ENCODE assay signal across 8 cellular contexts in the genomic region with DNA sequence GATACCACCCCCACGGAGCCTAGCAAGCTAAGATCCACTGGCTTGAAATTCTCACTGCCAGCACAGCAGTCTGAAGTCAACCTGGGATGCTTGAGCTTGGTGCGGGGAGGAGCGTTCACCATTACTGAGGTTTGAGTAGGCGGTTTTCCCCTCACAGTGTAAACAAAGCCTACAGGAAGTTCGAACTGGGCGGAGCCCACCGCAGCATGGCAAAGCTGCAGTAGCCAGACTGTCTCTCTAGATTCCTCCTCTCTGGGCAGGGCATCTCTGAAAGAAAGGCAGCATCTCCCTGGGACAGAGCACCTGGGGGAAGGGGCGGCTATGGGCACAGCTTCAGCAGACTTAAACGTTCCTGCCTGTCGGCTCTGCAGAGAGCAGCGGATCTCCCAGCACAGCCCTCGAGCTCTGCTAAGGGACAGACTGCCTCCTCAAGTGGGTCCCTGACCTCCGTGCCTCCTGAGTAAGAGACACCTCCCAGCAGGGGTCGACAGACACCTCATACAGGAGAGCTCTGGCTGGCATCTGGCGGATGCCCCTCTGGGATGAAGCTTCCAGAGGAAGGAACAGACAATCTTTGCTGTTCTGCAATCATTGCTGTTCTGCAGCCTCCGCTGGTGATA. TPM values are rescaled to one million over a fixed set of nuclear protein-coding genes. Genes with fewer than 3 reads are reported as not detected.
DNase-seq lines count a peak whose midpoint lies in the region; ATAC-seq, FAIRE-seq and TF ChIP-seq lines count a peak whose summit lies in the region.
"Not testable (repeated sequence)": the region's sequence is repeated elsewhere in the genome, so short reads cannot be mapped to it uniquely, and the experiment has no call there.

No MANE protein-coding gene starts in this region.

- not testable (repeated sequence) for FAIRE-seq in HepG2 (lab: Jason Lieb, UNC)

- not testable (repeated sequence) for H3K27ac Mint-ChIP-seq in Calu3 (ENCODE audit: unreplicated experiment)
- H3K27ac Mint-ChIP-seq in activated CD4-positive, alpha-beta T cell treated with anti-CD3 and anti-CD28 coated beads, Interleukin-2, amount 10 ng/mL, durations not matched to agents 24 days and 14 days = peak overlapping the region; percentile 10
- peak overlapping the region; percentile 15 for H3K27ac Mint-ChIP-seq in activated naive CD8-positive, alpha-beta T cell treated with anti-CD3 and anti-CD28 coated beads for 36 hours

- POLR2A ChIA-PET in HepG2 (lab: Yijun Ruan, JAX) = not testable (repeated sequence)

- CTCF ChIA-PET in Calu3 (lab: Charles Lee); HepG2 (lab: Yijun Ruan, JAX; ENCODE audit: low intra/inter-chr PET ratio, low total read pairs): not testable (repeated sequence)

- TF ChIP-seq EP300 in HepG2 (IDR thresholded peaks at IDR 0.05; ENCODE audit: low read depth in 2 of 2, low read length in 2 of 2); HepG2 (CRISPR knock-in tag; IDR thresholded peaks at IDR 0.05; ENCODE audit: borderline replicate concordance): not testable (repeated sequence)

- H2AFZ ChIP-seq in HepG2 (ENCODE audit: low read length) = not testable (repeated sequence)

- H3K36me3 Mint-ChIP-seq in Calu3 (ENCODE audit: insufficient read depth, unreplicated experiment) = not testable (repeated sequence)
- peaks cover 32% of the 10 kb centered on the region for H3K36me3 Mint-ChIP-seq in activated CD4-positive, alpha-beta T cell treated with anti-CD3 and anti-CD28 coated beads, Interleukin-2, amount 10 ng/mL, durations not matched to agents 24 days and 14 days (ENCODE audit: low read depth)
- H3K36me3 Mint-ChIP-seq in activated naive CD8-positive, alpha-beta T cell treated with anti-CD3 and anti-CD28 coated beads for 36 hours = peaks cover 27% of the 10 kb centered on the region

- not testable (repeated sequence) for H3K36me3 ChIP-seq in HepG2 (replicated peaks in 1 of 2; ENCODE audit: control insufficient read depth in 1 of 2, insufficient read depth in 2 of 2, low read length in 2 of 2)

- H3K27me3 Mint-ChIP-seq in Calu3 (ENCODE audit: unreplicated experiment); activated CD4-positive, alpha-beta T cell treated with anti-CD3 and anti-CD28 coated beads, Interleukin-2, amount 10 ng/mL, durations not matched to agents 24 days and 14 days; activated naive CD8-positive, alpha-beta T cell treated with anti-CD3 and anti-CD28 coated beads for 36 hours: not testable (repeated sequence)

- TF ChIP-seq POLR2A in HepG2 (IDR thresholded peaks at IDR 0.05; ENCODE audit: insufficient read depth in 1 of 2, low read depth in 2 of 2, low read length in 2 of 2) = not testable (repeated sequence)

- H3K79me2 ChIP-seq in HepG2 (ENCODE audit: insufficient read depth, low read length) = not testable (repeated sequence)

- not testable (repeated sequence) for H3K9me3 ChIP-seq in HepG2 (ENCODE audit: low read length)

- not testable (repeated sequence) for H4K20me1 ChIP-seq in HepG2 (ENCODE audit: insufficient read depth, low read length)

- not testable (repeated sequence) for TF ChIP-seq CTCF in Calu3 (IDR thresholded peaks at IDR 0.05; ENCODE audit: unreplicated experiment)
- peak; percentile 31 for TF ChIP-seq CTCF in HepG2 (CRISPR knock-in tag; IDR thresholded peaks at IDR 0.05)

- intact Hi-C loops in Calu3 (cut with micrococcal nuclease; ENCODE audit: unreplicated experiment); activated CD4-positive, alpha-beta T cell treated with anti-CD3 and anti-CD28 coated beads, Interleukin-2, amount 10 ng/mL, durations not matched to agents 24 days and 14 days (cut with micrococcal nuclease); HepG2 (cut with micrococcal nuclease; ENCODE audit: unreplicated experiment): not testable (repeated sequence)

- DNase-seq in Calu3 (peak; percentile 23), NCI-H748 treated with DMSO at 0.1 percent for 48 hours (lab: John Stamatoyannopoulos, UW) (peak; percentile 5), HepG2 (ENCODE audit: low spot score) (peak; percentile 46)
- DNase-seq in activated CD4-positive, alpha-beta T cell treated with anti-CD3 and anti-CD28 coated beads, Interleukin-2, amount 10 ng/mL, durations not matched to agents 24 days and 14 days = peak; percentile 88
- DNase-seq in activated naive CD8-positive, alpha-beta T cell treated with anti-CD3 and anti-CD28 coated beads for 36 hours = peak; percentile 45
- peak; percentile 1 for DNase-seq in stimulated activated CD8-positive, alpha-beta memory T cell treated with anti-CD3 and anti-CD28 coated beads, Interleukin-12 subunit alpha, Interleukin-12 subunit beta, amount 100 ng/mL, for 24 hours (ENCODE audit: extremely low read depth)

- in situ Hi-C loops in HepG2 (cut with HindIII; ENCODE audit: extremely low pct_ligation_motif_present, low pct_unique_long_range_greater_than_20kb) = not testable (repeated sequence)

- not testable (repeated sequence) for H3K9me3 Mint-ChIP-seq in Calu3 (ENCODE audit: low read depth, unreplicated experiment)
- H3K9me3 Mint-ChIP-seq in activated CD4-positive, alpha-beta T cell treated with anti-CD3 and anti-CD28 coated beads, Interleukin-2, amount 10 ng/mL, durations not matched to agents 24 days and 14 days = peaks cover 38% of the 10 kb centered on the region
- peaks cover 53% of the 10 kb centered on the region for H3K9me3 Mint-ChIP-seq in activated naive CD8-positive, alpha-beta T cell treated with anti-CD3 and anti-CD28 coated beads for 36 hours

- not testable (repeated sequence) for H3K9ac ChIP-seq in HepG2 (ENCODE audit: insufficient read depth, low read depth, low read length)

- WGBS in HepG2 (ENCODE audit: low lambda C conversion rate) = 15% methylated on average over 5 of the region's 16 CpGs

- not testable (repeated sequence) for BruUV-seq in Calu3 (replicated peaks; lab: Mats Ljungman, UMichigan); HepG2 (replicated peaks; lab: Mats Ljungman, UMichigan)

- not testable (repeated sequence) for TF ChIP-seq RAD21 in HepG2 (CRISPR knock-in tag; IDR thresholded peaks at IDR 0.05)

- H3K4me3 Mint-ChIP-seq in Calu3 (ENCODE audit: low read depth, unreplicated experiment); activated naive CD8-positive, alpha-beta T cell treated with anti-CD3 and anti-CD28 coated beads for 36 hours: not testable (repeated sequence)
- H3K4me3 Mint-ChIP-seq in activated CD4-positive, alpha-beta T cell treated with anti-CD3 and anti-CD28 coated beads, Interleukin-2, amount 10 ng/mL, durations not matched to agents 24 days and 14 days = peak overlapping the region; percentile 25

- H3K4me1 ChIP-seq in HepG2 (ENCODE audit: insufficient read depth, low read length) = 0 out of 2 replicates have a peak, but pooled peaks cover 10% of the 10 kb centered on the region

- peak overlapping the region in 2 of 3 experiments; percentile 9 to 33; a peak in 1 of 6 replicates for H3K4me3 ChIP-seq in HepG2 (replicated peaks in 1 of 3; ENCODE audit: insufficient read depth in 1 of 3, low read depth in 2 of 3, low read length in 3 of 3)

- peak; percentile 73 for ATAC-seq in GM21367 (IDR thresholded peaks at IDR 0.05; ENCODE audit: unreplicated experiment)
- ATAC-seq in HG03442 (IDR thresholded peaks at IDR 0.05; ENCODE audit: unreplicated experiment) = peak; percentile 73
- ATAC-seq in HepG2 = peak; percentile 84

- H3K4me2 ChIP-seq in HepG2 (ENCODE audit: low read depth, low read length) = peak overlapping the region; percentile 61

- H3K4me1 Mint-ChIP-seq in Calu3 (ENCODE audit: low read depth, unreplicated experiment) = not testable (repeated sequence)
- peaks cover 23% of the 10 kb centered on the region for H3K4me1 Mint-ChIP-seq in activated CD4-positive, alpha-beta T cell treated with anti-CD3 and anti-CD28 coated beads, Interleukin-2, amount 10 ng/mL, durations not matched to agents 24 days and 14 days
- peaks cover 24% of the 10 kb centered on the region for H3K4me1 Mint-ChIP-seq in activated naive CD8-positive, alpha-beta T cell treated with anti-CD3 and anti-CD28 coated beads for 36 hours

- H3K27me3 ChIP-seq in HepG2 (ENCODE audit: control insufficient read depth in 1 of 2, insufficient read depth in 2 of 2, low read length in 2 of 2) = not testable (repeated sequence)

- not testable (repeated sequence) for H3K27ac ChIP-seq in HepG2 (ENCODE audit: extremely low read length, insufficient read depth, low read length)

TF ChIP-seq in HepG2, 621 proteins besides CTCF, POLR2A, EP300 and RAD21 (continues in another document):
- TF ChIP-seq GABPB1 (CRISPR knock-in tag; IDR thresholded peaks at IDR 0.05) = 0 out of 2 replicates have a peak, but pooled peaks have one; percentile 32
- 0 out of 2 replicates have a peak, but pooled peaks have one; percentile 9 for TF ChIP-seq STAG1 (CRISPR knock-in tag; IDR thresholded peaks at IDR 0.05)

RNA-seq across cellular contexts. Expression of gene CEP78, which starts 34.6 kb away (rescaled TPM):
- total RNA-seq in Calu3 (2022) = 17.3 and 20.8 TPM in 2 replicates
- total RNA-seq in activated CD4-positive, alpha-beta T cell treated with anti-CD3 and anti-CD28 coated beads, Interleukin-2, amount 10 ng/mL, durations not matched to agents 24 days and 14 days = 34.5 and 39.1 TPM in 2 replicates
- total RNA-seq in activated naive CD8-positive, alpha-beta T cell treated with anti-CD3 and anti-CD28 coated beads for 36 hours = 10 to 100 TPM; 41.1 to 41.8 TPM
- 30.8 and 38.3 TPM in 2 replicates for total RNA-seq in HepG2 (2016; rRNA removed; fragmentation: Illumina TruSeq; extraction: Trizol)
- total RNA-seq in HepG2 (2016; cell fraction: cytosol; rRNA removed; fragmentation: Illumina TruSeq; extraction: Trizol; ENCODE audit: low read depth) = 2.6 and 2.7 TPM in 2 replicates
- total RNA-seq in HepG2 (2016; cell fraction: insoluble cytoplasmic fraction; rRNA removed; fragmentation: Illumina TruSeq; extraction: Trizol) = 31.0 and 36.1 TPM in 2 replicates
- total RNA-seq in HepG2 (2016; cell fraction: membrane; rRNA removed; fragmentation: Illumina TruSeq; extraction: Trizol) = 13.2 and 13.7 TPM in 2 replicates
- total RNA-seq in HepG2 (2016; cell fraction: nucleus; rRNA removed; fragmentation: Illumina TruSeq; extraction: Trizol) = 30.7 and 32.0 TPM in 2 replicates
- 4.0 and 5.1 TPM in 2 replicates for polyA plus RNA-seq in HepG2 (2011; rRNA removed)
- polyA plus RNA-seq in HepG2 (2011; cell fraction: cytosol; rRNA removed) = 2.1 and 2.8 TPM in 2 replicates
- polyA plus RNA-seq in HepG2 (2011; cell fraction: nucleus; rRNA removed) = 4.8 and 5.6 TPM in 2 replicates
- polyA plus RNA-seq in HepG2 (2012) = 5.0 and 9.6 TPM in 2 replicates
- 1.9 and 2.3 TPM in 2 replicates for polyA plus RNA-seq in HepG2 (2016; cell fraction: cytosol; fragmentation: Illumina TruSeq; extraction: Trizol; ENCODE audit: low read depth)
- polyA plus RNA-seq in HepG2 (2016; cell fraction: insoluble cytoplasmic fraction; fragmentation: Illumina TruSeq; extraction: Trizol; ENCODE audit: low read depth) = 22.9 and 23.5 TPM in 2 replicates
- polyA plus RNA-seq in HepG2 (2016; cell fraction: membrane; fragmentation: Illumina TruSeq; extraction: Trizol; ENCODE audit: low read depth) = 5.8 and 7.0 TPM in 2 replicates
- 30.4 and 34.3 TPM in 2 replicates for polyA plus RNA-seq in HepG2 (2016; cell fraction: nucleus; fragmentation: Illumina TruSeq; extraction: Trizol; ENCODE audit: insufficient read depth, low read depth)
- polyA minus RNA-seq in HepG2 (2011; rRNA and poly(A)+ RNA removed; ENCODE audit: low replicate concordance) = 9.1 and 10.5 TPM in 2 replicates
- polyA minus RNA-seq in HepG2 (2011; cell fraction: cytosol; rRNA and poly(A)+ RNA removed) = 6.1 and 6.5 TPM in 2 replicates
- 23.4 and 25.1 TPM in 2 replicates for polyA minus RNA-seq in HepG2 (2011; cell fraction: nucleus; rRNA and poly(A)+ RNA removed)

Comparison
In these comparisons a context has a peak if more than half of its experiments do, and no peak if none do; other contexts are left out.
1. DNase-seq: peak in every context shown above with its lines; median percentile 88 in activated CD4-positive, alpha-beta T cell treated with anti-CD3 and anti-CD28 coated beads, Interleukin-2, amount 10 ng/mL, durations not matched to agents 24 days and 14 days; 46 in HepG2; 45 in activated naive CD8-positive, alpha-beta T cell treated with anti-CD3 and anti-CD28 coated beads for 36 hours; 23 in Calu3; 5 in NCI-H748 treated with DMSO at 0.1 percent for 48 hours; 1 in stimulated activated CD8-positive, alpha-beta memory T cell treated with anti-CD3 and anti-CD28 coated beads, Interleukin-12 subunit alpha, Interleukin-12 subunit beta, amount 100 ng/mL, for 24 hours.